ENCODE assay signal across 1 cellular context in the genomic region with DNA sequence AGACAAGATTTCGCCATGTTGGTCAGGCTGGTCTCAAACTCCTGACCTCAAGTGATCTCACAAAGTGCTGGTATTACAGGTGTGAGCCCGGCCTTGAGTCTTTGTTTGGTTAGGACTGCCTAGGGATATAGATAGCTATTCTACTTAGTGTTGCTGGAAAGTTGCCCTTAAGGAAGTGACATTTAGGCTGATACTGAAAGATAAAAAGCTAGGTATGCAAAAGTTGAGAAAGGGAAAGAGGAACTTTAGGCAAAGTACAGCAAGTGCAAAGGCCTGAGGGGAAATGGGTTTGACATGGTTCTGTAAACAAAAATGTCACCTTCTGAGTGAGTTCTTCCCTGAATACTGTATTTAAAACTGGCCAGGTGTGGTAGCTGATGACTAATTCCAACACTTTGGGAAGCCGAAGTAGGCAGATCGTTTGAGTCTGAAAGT.
A peak's percentile ranks its signal among the peaks of the same experiment; 100 is the strongest.
TF ChIP-seq lines count a peak whose summit lies in the region.

No MANE protein-coding gene starts in this region.

TF ChIP-seq in K562, 482 proteins besides CTCF, POLR2A, EP300 and RAD21 (continued from another document):
- TF ChIP-seq JUND (IDR thresholded peaks at IDR 0.05; ENCODE audit: borderline replicate concordance, low read depth, low read length) (no peak), JUND (tag; IDR thresholded peaks at IDR 0.05; ENCODE audit: borderline replicate concordance, low read depth, low read length) (peak; percentile 20; the same call in 1 of the 3 replicates), ADNP (tag; IDR thresholded peaks at IDR 0.05) (peak; percentile 84), MEIS2 (IDR thresholded peaks at IDR 0.05; ENCODE audit: partially characterized antibody) (peak; percentile 36), CBFA2T3 (IDR thresholded peaks at IDR 0.05) (peak; percentile 54), GATA2 (CRISPR knock-in tag; IDR thresholded peaks at IDR 0.05) (peak; percentile 47; the same call in 1 of the 2 replicates), ARID1B (IDR thresholded peaks at IDR 0.05) (peak; percentile 76), RCOR1 (IDR thresholded peaks at IDR 0.05; ENCODE audit: borderline replicate concordance in 1 of 2, low read depth in 2 of 2, low read length in 2 of 2) (peak in 1 of 2 experiments; percentile 51; a peak in 1 of 4 replicates), SOX6 (IDR thresholded peaks at IDR 0.05) (peak; percentile 68), TBL1XR1 (IDR thresholded peaks at IDR 0.05; ENCODE audit: low read length in 2 of 2) (0 out of 4 replicates have a peak, but pooled peaks of 1 of the 2 experiments have one; percentile 52), TEAD4 (IDR thresholded peaks at IDR 0.05; ENCODE audit: low read length) (peak; percentile 66), TEAD4 (CRISPR knock-in tag; IDR thresholded peaks at IDR 0.05; ENCODE audit: borderline replicate concordance) (no peak), NFIC (IDR thresholded peaks at IDR 0.05) (peak; percentile 66; the same call in 1 of the 2 replicates), SPI1 (IDR thresholded peaks at IDR 0.05; ENCODE audit: borderline replicate concordance, low read depth, low read length) (peak; percentile 45; the same call in 1 of the 2 replicates), LCOR (CRISPR knock-in tag; IDR thresholded peaks at IDR 0.05) (0 out of 2 replicates have a peak, but pooled peaks have one; percentile 24), SMAD4 (CRISPR knock-in tag; conservative IDR thresholded peaks at IDR 0.05) (0 out of 2 replicates have a peak, but pooled peaks have one; percentile 26)
- TF ChIP-seq, protein P1, sequence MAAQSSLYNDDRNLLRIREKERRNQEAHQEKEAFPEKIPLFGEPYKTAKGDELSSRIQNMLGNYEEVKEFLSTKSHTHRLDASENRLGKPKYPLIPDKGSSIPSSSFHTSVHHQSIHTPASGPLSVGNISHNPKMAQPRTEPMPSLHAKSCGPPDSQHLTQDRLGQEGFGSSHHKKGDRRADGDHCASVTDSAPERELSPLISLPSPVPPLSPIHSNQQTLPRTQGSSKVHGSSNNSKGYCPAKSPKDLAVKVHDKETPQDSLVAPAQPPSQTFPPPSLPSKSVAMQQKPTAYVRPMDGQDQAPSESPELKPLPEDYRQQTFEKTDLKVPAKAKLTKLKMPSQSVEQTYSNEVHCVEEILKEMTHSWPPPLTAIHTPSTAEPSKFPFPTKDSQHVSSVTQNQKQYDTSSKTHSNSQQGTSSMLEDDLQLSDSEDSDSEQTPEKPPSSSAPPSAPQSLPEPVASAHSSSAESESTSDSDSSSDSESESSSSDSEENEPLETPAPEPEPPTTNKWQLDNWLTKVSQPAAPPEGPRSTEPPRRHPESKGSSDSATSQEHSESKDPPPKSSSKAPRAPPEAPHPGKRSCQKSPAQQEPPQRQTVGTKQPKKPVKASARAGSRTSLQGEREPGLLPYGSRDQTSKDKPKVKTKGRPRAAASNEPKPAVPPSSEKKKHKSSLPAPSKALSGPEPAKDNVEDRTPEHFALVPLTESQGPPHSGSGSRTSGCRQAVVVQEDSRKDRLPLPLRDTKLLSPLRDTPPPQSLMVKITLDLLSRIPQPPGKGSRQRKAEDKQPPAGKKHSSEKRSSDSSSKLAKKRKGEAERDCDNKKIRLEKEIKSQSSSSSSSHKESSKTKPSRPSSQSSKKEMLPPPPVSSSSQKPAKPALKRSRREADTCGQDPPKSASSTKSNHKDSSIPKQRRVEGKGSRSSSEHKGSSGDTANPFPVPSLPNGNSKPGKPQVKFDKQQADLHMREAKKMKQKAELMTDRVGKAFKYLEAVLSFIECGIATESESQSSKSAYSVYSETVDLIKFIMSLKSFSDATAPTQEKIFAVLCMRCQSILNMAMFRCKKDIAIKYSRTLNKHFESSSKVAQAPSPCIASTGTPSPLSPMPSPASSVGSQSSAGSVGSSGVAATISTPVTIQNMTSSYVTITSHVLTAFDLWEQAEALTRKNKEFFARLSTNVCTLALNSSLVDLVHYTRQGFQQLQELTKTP (IDR thresholded peaks at IDR 0.05; ENCODE audit: low read depth in 1 of 2, partially characterized antibody in 2 of 2) = no peak
- TF ChIP-seq, protein P2, sequence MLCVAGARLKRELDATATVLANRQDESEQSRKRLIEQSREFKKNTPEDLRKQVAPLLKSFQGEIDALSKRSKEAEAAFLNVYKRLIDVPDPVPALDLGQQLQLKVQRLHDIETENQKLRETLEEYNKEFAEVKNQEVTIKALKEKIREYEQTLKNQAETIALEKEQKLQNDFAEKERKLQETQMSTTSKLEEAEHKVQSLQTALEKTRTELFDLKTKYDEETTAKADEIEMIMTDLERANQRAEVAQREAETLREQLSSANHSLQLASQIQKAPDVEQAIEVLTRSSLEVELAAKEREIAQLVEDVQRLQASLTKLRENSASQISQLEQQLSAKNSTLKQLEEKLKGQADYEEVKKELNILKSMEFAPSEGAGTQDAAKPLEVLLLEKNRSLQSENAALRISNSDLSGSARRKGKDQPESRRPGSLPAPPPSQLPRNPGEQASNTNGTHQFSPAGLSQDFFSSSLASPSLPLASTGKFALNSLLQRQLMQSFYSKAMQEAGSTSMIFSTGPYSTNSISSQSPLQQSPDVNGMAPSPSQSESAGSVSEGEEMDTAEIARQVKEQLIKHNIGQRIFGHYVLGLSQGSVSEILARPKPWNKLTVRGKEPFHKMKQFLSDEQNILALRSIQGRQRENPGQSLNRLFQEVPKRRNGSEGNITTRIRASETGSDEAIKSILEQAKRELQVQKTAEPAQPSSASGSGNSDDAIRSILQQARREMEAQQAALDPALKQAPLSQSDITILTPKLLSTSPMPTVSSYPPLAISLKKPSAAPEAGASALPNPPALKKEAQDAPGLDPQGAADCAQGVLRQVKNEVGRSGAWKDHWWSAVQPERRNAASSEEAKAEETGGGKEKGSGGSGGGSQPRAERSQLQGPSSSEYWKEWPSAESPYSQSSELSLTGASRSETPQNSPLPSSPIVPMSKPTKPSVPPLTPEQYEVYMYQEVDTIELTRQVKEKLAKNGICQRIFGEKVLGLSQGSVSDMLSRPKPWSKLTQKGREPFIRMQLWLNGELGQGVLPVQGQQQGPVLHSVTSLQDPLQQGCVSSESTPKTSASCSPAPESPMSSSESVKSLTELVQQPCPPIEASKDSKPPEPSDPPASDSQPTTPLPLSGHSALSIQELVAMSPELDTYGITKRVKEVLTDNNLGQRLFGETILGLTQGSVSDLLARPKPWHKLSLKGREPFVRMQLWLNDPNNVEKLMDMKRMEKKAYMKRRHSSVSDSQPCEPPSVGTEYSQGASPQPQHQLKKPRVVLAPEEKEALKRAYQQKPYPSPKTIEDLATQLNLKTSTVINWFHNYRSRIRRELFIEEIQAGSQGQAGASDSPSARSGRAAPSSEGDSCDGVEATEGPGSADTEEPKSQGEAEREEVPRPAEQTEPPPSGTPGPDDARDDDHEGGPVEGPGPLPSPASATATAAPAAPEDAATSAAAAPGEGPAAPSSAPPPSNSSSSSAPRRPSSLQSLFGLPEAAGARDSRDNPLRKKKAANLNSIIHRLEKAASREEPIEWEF (CRISPR knock-in tag; IDR thresholded peaks at IDR 0.05) = no peak
- TF ChIP-seq, protein P3, sequence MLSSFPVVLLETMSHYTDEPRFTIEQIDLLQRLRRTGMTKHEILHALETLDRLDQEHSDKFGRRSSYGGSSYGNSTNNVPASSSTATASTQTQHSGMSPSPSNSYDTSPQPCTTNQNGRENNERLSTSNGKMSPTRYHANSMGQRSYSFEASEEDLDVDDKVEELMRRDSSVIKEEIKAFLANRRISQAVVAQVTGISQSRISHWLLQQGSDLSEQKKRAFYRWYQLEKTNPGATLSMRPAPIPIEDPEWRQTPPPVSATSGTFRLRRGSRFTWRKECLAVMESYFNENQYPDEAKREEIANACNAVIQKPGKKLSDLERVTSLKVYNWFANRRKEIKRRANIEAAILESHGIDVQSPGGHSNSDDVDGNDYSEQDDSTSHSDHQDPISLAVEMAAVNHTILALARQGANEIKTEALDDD (IDR thresholded peaks at IDR 0.05) = peak; percentile 89
- TF ChIP-seq, protein P4, sequence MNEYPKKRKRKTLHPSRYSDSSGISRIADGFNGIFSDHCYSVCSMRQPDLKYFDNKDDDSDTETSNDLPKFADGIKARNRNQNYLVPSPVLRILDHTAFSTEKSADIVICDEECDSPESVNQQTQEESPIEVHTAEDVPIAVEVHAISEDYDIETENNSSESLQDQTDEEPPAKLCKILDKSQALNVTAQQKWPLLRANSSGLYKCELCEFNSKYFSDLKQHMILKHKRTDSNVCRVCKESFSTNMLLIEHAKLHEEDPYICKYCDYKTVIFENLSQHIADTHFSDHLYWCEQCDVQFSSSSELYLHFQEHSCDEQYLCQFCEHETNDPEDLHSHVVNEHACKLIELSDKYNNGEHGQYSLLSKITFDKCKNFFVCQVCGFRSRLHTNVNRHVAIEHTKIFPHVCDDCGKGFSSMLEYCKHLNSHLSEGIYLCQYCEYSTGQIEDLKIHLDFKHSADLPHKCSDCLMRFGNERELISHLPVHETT (CRISPR knock-in tag; conservative IDR thresholded peaks at IDR 0.05 in 1 of 2, IDR thresholded peaks at IDR 0.05 in 1 of 2) = no peak
- TF ChIP-seq, protein P5, sequence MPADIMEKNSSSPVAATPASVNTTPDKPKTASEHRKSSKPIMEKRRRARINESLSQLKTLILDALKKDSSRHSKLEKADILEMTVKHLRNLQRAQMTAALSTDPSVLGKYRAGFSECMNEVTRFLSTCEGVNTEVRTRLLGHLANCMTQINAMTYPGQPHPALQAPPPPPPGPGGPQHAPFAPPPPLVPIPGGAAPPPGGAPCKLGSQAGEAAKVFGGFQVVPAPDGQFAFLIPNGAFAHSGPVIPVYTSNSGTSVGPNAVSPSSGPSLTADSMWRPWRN (IDR thresholded peaks at IDR 0.05; ENCODE audit: low read depth) = peak; percentile 61
- TF ChIP-seq, protein P6, sequence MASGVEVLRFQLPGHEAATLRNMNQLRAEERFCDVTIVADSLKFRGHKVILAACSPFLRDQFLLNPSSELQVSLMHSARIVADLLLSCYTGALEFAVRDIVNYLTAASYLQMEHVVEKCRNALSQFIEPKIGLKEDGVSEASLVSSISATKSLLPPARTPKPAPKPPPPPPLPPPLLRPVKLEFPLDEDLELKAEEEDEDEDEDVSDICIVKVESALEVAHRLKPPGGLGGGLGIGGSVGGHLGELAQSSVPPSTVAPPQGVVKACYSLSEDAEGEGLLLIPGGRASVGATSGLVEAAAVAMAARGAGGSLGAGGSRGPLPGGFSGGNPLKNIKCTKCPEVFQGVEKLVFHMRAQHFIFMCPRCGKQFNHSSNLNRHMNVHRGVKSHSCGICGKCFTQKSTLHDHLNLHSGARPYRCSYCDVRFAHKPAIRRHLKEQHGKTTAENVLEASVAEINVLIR (CRISPR knock-in tag; IDR thresholded peaks at IDR 0.05) = no peak
TF ChIP-seq in K562: peak in this region for 29.
